In genomic region chr5:141524604-141525597, GRCh38 we compare ENCODE assay signal across 8 cellular contexts. TPM values are rescaled to one million over a fixed set of nuclear protein-coding genes. Genes with fewer than 3 reads are reported as not detected.
DNase-seq lines count a peak whose midpoint lies in the region; ATAC-seq and TF ChIP-seq lines count a peak whose summit lies in the region.

No MANE protein-coding gene starts in this region.

- DNase-seq in GM06990 (ENCODE audit: extremely low read depth, insufficient read length): peak; percentile 62
- peak; percentile 96 for DNase-seq in HCEC 1CT
- DNase-seq in LoVo (ENCODE audit: low spot score): peak; percentile 81
- DNase-seq in RWPE2 (ENCODE audit: low spot score): peak; percentile 86
- peak in 1 of 2 donors; percentile 46 for DNase-seq in activated naive CD4-positive, alpha-beta T cell treated with anti-CD3 and anti-CD28 coated beads, Interleukin-2, amount 50 U/mL, for 72 hours (ENCODE audit: low spot score in 2 of 2)
- peak; percentile 73 for DNase-seq in glomerular endothelial cell (ENCODE audit: extremely low read depth, low read depth, low spot score)
- DNase-seq in occipital lobe (lab: John Stamatoyannopoulos, UW): peak; percentile 75
- DNase-seq in uterus: peak; percentile 90 to 93

- H3K4me1 ChIP-seq in RWPE2 (ENCODE audit: insufficient read depth, poor library complexity, severe bottlenecking): peaks cover 27% of the 10 kb centered on the region
- H3K4me1 ChIP-seq in uterus: peaks cover 0 to 6% of the 10 kb centered on the region in 2 donors

- H3K4me3 ChIP-seq in GM06990 (replicated peaks; ENCODE audit: low read depth, low read length): no peak overlapping the region
- H3K4me3 ChIP-seq in RWPE2 (ENCODE audit: severe bottlenecking): no peak overlapping the region
- H3K4me3 ChIP-seq in uterus: no peak overlapping the region

- no peaks in the 10 kb centered on the region for H3K9me3 ChIP-seq in RWPE2 (ENCODE audit: severe bottlenecking)
- no peaks in the 10 kb centered on the region for H3K9me3 ChIP-seq in uterus

- H3K36me3 ChIP-seq in GM06990 (ENCODE audit: control insufficient read depth, insufficient read depth, low read length) (peaks cover 16% of the 10 kb centered on the region), RWPE2 (ENCODE audit: low read depth) (peaks cover 85% of the 10 kb centered on the region), uterus (no peaks in the 10 kb centered on the region)

- H3K27me3 ChIP-seq in GM06990 (replicated peaks; ENCODE audit: control insufficient read depth, insufficient read depth, low read length): no peaks in the 10 kb centered on the region
- no peaks in the 10 kb centered on the region for H3K27me3 ChIP-seq in RWPE2 (ENCODE audit: insufficient read depth, poor library complexity, severe bottlenecking)
- H3K27me3 ChIP-seq in uterus: no peaks in the 10 kb centered on the region

- peaks cover 23 to 30% of the 10 kb centered on the region in 2 donors for H3K36me3 Mint-ChIP-seq in activated naive CD4-positive, alpha-beta T cell treated with anti-CD3 and anti-CD28 coated beads, Interleukin-2, amount 50 U/mL, for 72 hours

- ATAC-seq in RWPE2 (ENCODE audit: low read depth): peak; percentile 73
- ATAC-seq in activated naive CD4-positive, alpha-beta T cell treated with anti-CD3 and anti-CD28 coated beads, Interleukin-2, amount 50 U/mL, for 72 hours: peak; percentile 57 to 61

- intact Hi-C loops in uterus (cut with DNase I; ENCODE audit: low total_unique reads): loop anchor here (10.0 kb wide), 1 partner anchor 50 kb away; the partner anchor contains the start of gene PCDHGC3

- peak; percentile 99 for TF ChIP-seq CTCF in GM06990 (IDR thresholded peaks at IDR 0.05; ENCODE audit: insufficient read depth, low read length, poor library complexity, severe bottlenecking)
- TF ChIP-seq CTCF in RWPE2 (IDR thresholded peaks at IDR 0.05; ENCODE audit: poor library complexity, severe bottlenecking): peak; percentile 100
- TF ChIP-seq CTCF in uterus (IDR thresholded peaks at IDR 0.05): peak; percentile 98 to 99 (median 99)

- H3K9me3 Mint-ChIP-seq in activated naive CD4-positive, alpha-beta T cell treated with anti-CD3 and anti-CD28 coated beads, Interleukin-2, amount 50 U/mL, for 72 hours: no peaks in the 10 kb centered on the region

- H3K27ac Mint-ChIP-seq in activated naive CD4-positive, alpha-beta T cell treated with anti-CD3 and anti-CD28 coated beads, Interleukin-2, amount 50 U/mL, for 72 hours: peak overlapping the region in 1 of 2 donors; percentile 12

- peak in 1 of 2 donors; percentile 28 for TF ChIP-seq POLR2A in uterus (IDR thresholded peaks at IDR 0.05)

- H3K27ac ChIP-seq in RWPE2 (ENCODE audit: poor library complexity, severe bottlenecking) (no peak overlapping the region), uterus (peak overlapping the region; percentile 77 to 78)

RNA-seq across cellular contexts. Expression of gene PCDHGC5, which starts 36.0 kb away (rescaled TPM):
- not detected for total RNA-seq in activated naive CD4-positive, alpha-beta T cell treated with anti-CD3 and anti-CD28 coated beads, Interleukin-2, amount 50 U/mL, for 72 hours
- total RNA-seq in glomerular endothelial cell (0.24 and 2.5 TPM in 2 replicates), occipital lobe (6.2 TPM), uterus (1 to 10 TPM in 3 of 4 donors, under 1 TPM in 1; under 0.01 to 7.5 (median 3.4) TPM)

RNA-seq across cellular contexts. Expression of gene PCDHGC4, which starts 40.1 kb away (rescaled TPM):
- not detected for total RNA-seq in activated naive CD4-positive, alpha-beta T cell treated with anti-CD3 and anti-CD28 coated beads, Interleukin-2, amount 50 U/mL, for 72 hours
- total RNA-seq in glomerular endothelial cell: 0.44 and 2.5 TPM in 2 replicates
- total RNA-seq in occipital lobe: 91.2 TPM
- total RNA-seq in uterus: 1 to 10 TPM; 2.9 to 8.0 (median 6.7) TPM

RNA-seq across cellular contexts. Expression of gene PCDHGC3, which starts 49.1 kb away (rescaled TPM):
- total RNA-seq in activated naive CD4-positive, alpha-beta T cell treated with anti-CD3 and anti-CD28 coated beads, Interleukin-2, amount 50 U/mL, for 72 hours: under 1 TPM in 1 of 2 donors, not detected in 1; 0.19 TPM
- total RNA-seq in glomerular endothelial cell (24.3 and 43.0 TPM in 2 replicates), occipital lobe (35.6 TPM), uterus (100 to 1,000 TPM in 3 of 4 donors, 10 to 100 TPM in 1; 25.9 to 146 (median 123) TPM)

Comparison
In these comparisons a context has a peak if more than half of its experiments do, and no peak if none do; other contexts are left out.
1. RNA of gene PCDHGC4, which starts 40.1 kb away (total RNA-seq): 91.2 TPM in occipital lobe (single experiment); 2.9 to 8.0 TPM in uterus, 0.44 to 2.5 TPM in glomerular endothelial cell and not detected in activated naive CD4-positive, alpha-beta T cell treated with anti-CD3 and anti-CD28 coated beads, Interleukin-2, amount 50 U/mL, for 72 hours; every median in the first group is over 10 times any median in the second.
2. RNA of gene PCDHGC3, which starts 49.1 kb away (total RNA-seq): 25.9 to 146 TPM in uterus, 24.3 to 43.0 TPM in glomerular endothelial cell and 35.6 TPM in occipital lobe (single experiment); 0.19 TPM in activated naive CD4-positive, alpha-beta T cell treated with anti-CD3 and anti-CD28 coated beads, Interleukin-2, amount 50 U/mL, for 72 hours; every median in the first group is over 10 times any median in the second.
3. Peak in every context shown above with its lines, with median percentiles within 50 percentile points of each other: CTCF ChIP-seq.